ENCODE assay signal across 15 cellular contexts in the genomic region with DNA sequence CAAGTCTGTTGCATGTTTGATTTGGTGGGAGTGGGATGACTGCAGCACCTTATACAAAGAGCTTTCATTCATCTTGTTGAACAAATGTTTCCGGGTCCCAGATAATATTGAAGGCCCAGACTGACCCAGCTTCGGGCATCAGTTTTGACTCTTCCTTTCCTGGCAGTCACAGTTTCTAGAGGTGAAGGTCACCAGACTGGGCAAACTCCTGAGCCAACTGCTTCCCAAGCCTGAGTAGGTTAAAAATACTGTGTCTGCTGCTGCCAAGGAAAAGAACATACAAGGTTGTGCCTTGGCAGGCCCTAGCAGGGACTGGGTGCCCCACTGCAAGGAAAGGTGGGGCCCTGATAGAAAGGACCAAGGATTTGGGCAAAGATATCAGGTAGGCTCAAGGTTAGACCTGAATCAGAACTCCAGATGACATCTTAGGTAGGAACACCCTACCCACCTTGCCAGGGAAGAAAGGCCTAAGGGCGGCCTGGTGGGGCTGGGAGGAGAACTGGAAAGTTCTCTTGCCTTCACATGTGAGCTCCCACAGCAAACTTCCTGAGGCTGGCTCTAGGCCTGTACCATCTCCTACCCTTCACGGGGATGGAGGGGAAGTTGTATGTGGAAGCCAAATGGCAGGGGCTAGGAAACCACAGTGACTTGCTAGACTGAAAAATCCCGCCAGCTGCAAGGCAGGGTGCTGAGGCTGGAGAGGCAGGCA. TPM values are rescaled to one million over a fixed set of nuclear protein-coding genes. Genes with fewer than 3 reads are reported as not detected.
A peak's percentile ranks its signal among the peaks of the same experiment; 100 is the strongest.
DNase-seq lines count a peak whose midpoint lies in the region; ATAC-seq and TF ChIP-seq lines count a peak whose summit lies in the region.
"Had no signal": no experiment of that assay in that cellular context is flagged by ENCODE, and none has a peak within 500 bp of the region (broad histone marks: within the 10 kb centered on the region; RNA-seq: fewer than 3 reads in every experiment).

No MANE protein-coding gene starts in this region.

- H3K4me1 ChIP-seq in Peyer's patch, result peaks cover 0 to 41% (median 7%) of the 10 kb centered on the region in 4 donors
- H3K4me1 ChIP-seq in heart right ventricle, result peaks cover 17 to 71% (median 42%) of the 10 kb centered on the region in 9 donors
- H3K4me1 ChIP-seq in psoas muscle, result peaks cover 26% of the 10 kb centered on the region

- H3K27ac ChIP-seq in Peyer's patch (peak overlapping the region in 3 of 4 donors; percentile 26 to 93 (median 51)), heart right ventricle (peak overlapping the region; percentile 57 to 90 (median 84)), psoas muscle (peak overlapping the region; percentile 70)
- H3K27ac ChIP-seq: C4-2B had no signal

- DNase-seq in GDM1 (lab: John Stamatoyannopoulos, UW), result peak; percentile 87
- no peak for DNase-seq in Peyer's patch
- DNase-seq in heart right ventricle, result no peak
- DNase-seq in psoas muscle, result no peak
- no peak for DNase-seq in NCI-H1694 treated with DMSO at 0.1 percent for 48 hours (lab: John Stamatoyannopoulos, UW)
- no peak for DNase-seq in NCI-H82 (lab: John Stamatoyannopoulos, UW)
- DNase-seq in effector CD8-positive, alpha-beta T cell (lab: John Stamatoyannopoulos, UW), result no peak
- DNase-seq: activated CD4-positive, CD25-positive, alpha-beta regulatory T cell; activated effector memory CD4-positive, alpha-beta T cell treated with Interleukin-2 at 50 U/mL for 16 hours; stimulated activated CD4-positive, alpha-beta T cell treated with anti-CD3 and anti-CD28 coated beads, Interleukin-15, amount 100 ng/mL, for 24 hours; stimulated activated CD8-positive, alpha-beta memory T cell treated with anti-CD3 and anti-CD28 coated beads, Interleukin-4, amount 100 ng/mL, for 48 hours had no signal

- no peak for TF ChIP-seq POLR2A in Peyer's patch (IDR thresholded peaks at IDR 0.05)

- 62 to 72% methylated on average over 5 of the region's 5 CpGs for WGBS in heart right ventricle, 2 donors
- WGBS in psoas muscle, 3 donors, result 43 to 53% (median 47%) methylated on average over 5 of the region's 5 CpGs

- no peak overlapping the region for H3K4me3 ChIP-seq in Peyer's patch
- no peak overlapping the region for H3K4me3 ChIP-seq in heart right ventricle
- no peak overlapping the region for H3K4me3 ChIP-seq in psoas muscle

- ATAC-seq in heart right ventricle, result peak in 4 of 8 donors; percentile 10 to 40 (median 28)
- ATAC-seq in psoas muscle, result peak; percentile 4 to 56 (median 37)
- no peak for ATAC-seq in HG02973 (IDR thresholded peaks at IDR 0.05; ENCODE audit: unreplicated experiment)

- H3K27me3 ChIP-seq in Peyer's patch (no peaks in the 10 kb centered on the region), heart right ventricle (no peaks in the 10 kb centered on the region), psoas muscle (ENCODE audit: insufficient read depth in 3 of 3, low read length in 2 of 3) (no peaks in the 10 kb centered on the region)

- H3K36me3 ChIP-seq in Peyer's patch (peaks cover 0 to 38% (median 0%) of the 10 kb centered on the region in 3 donors), heart right ventricle (peaks cover 0 to 42% (median 30%) of the 10 kb centered on the region in 9 donors), psoas muscle (ENCODE audit: insufficient read depth in 1 of 2, low read depth in 1 of 2) (peaks cover 2 to 29% of the 10 kb centered on the region in 2 donors)

- no peak for TF ChIP-seq CTCF in Peyer's patch (IDR thresholded peaks at IDR 0.05)
- no peak for TF ChIP-seq CTCF in heart right ventricle (IDR thresholded peaks at IDR 0.05)
- no peak for TF ChIP-seq CTCF in psoas muscle (IDR thresholded peaks at IDR 0.05)

- no peaks in the 10 kb centered on the region for H3K9me3 ChIP-seq in Peyer's patch
- no peaks in the 10 kb centered on the region for H3K9me3 ChIP-seq in heart right ventricle
- H3K9me3 ChIP-seq in psoas muscle, result no peaks in the 10 kb centered on the region

- intact Hi-C loops in heart right ventricle (cut with DNase I), result loop anchor here in 1 of 10 donors (10.0 kb wide), 1 partner anchor 342 kb away; the partner anchor contains the start of gene ARMC5
- intact Hi-C loops in psoas muscle (cut with DNase I), result no loop called here

RNA-seq across cellular contexts. Expression of gene KAT8, which starts 4.6 kb away (rescaled TPM):
- 10 to 100 TPM; 41.5 to 89.4 (median 70.0) TPM for total RNA-seq in Peyer's patch
- total RNA-seq in heart right ventricle, result 10 to 100 TPM; 51.9 to 79.9 (median 66.0) TPM
- 100 to 1,000 TPM in 1 of 2 donors, 10 to 100 TPM in 1; 56.3 to 107 TPM for polyA plus RNA-seq in heart right ventricle
- total RNA-seq in psoas muscle, result 10 to 100 TPM; 39.9 to 75.4 (median 61.2) TPM
- polyA plus RNA-seq in psoas muscle, result 10 to 100 TPM; 36.1 to 56.7 (median 51.2) TPM

RNA-seq across cellular contexts. Expression of gene BCKDK, which starts 4.7 kb away (rescaled TPM):
- total RNA-seq in Peyer's patch (10 to 100 TPM; 30.5 to 71.4 (median 41.8) TPM), heart right ventricle (10 to 100 TPM; 62.8 to 90.9 (median 74.7) TPM), psoas muscle (10 to 100 TPM; 36.7 to 72.8 (median 55.4) TPM)
- polyA plus RNA-seq in heart right ventricle (10 to 100 TPM; 26.1 to 57.2 TPM), psoas muscle (10 to 100 TPM; 46.6 to 58.6 (median 47.3) TPM)

RNA-seq across cellular contexts. Expression of gene VKORC1, which starts 18.3 kb away (rescaled TPM):
- total RNA-seq in Peyer's patch (100 to 1,000 TPM in 2 of 4 donors, 10 to 100 TPM in 2; 20.6 to 207 (median 102) TPM), heart right ventricle (10 to 100 TPM; 27.0 to 68.1 (median 31.8) TPM), psoas muscle (10 to 100 TPM; 13.3 to 17.8 (median 16.5) TPM)
- polyA plus RNA-seq in heart right ventricle (100 to 1,000 TPM in 1 of 2 donors, 10 to 100 TPM in 1; 46.2 to 139 TPM), psoas muscle (10 to 100 TPM; 28.6 to 57.0 (median 48.3) TPM)

RNA-seq across cellular contexts. Expression of gene PRSS8, which starts 22.7 kb away (rescaled TPM):
- total RNA-seq in Peyer's patch, result 100 to 1,000 TPM in 3 of 4 donors, 10 to 100 TPM in 1; 27.2 to 666 (median 549) TPM
- under 1 TPM in 4 of 10 donors, not detected in 6; 0.15 to 0.57 (median 0.25) TPM for total RNA-seq in heart right ventricle
- polyA plus RNA-seq in heart right ventricle, result under 1 TPM in 1 of 2 donors, not detected in 1; 0.09 TPM
- total RNA-seq in psoas muscle, result not detected
- polyA plus RNA-seq in psoas muscle, result under 1 TPM in 2 of 3 donors, not detected in 1; 0.07 to 0.22 TPM
- total RNA-seq: LHCN-M2 had no signal
- polyA plus RNA-seq: neural cell had no signal

RNA-seq across cellular contexts. Expression of gene PRSS53, which starts 24.1 kb away (rescaled TPM):
- 10 to 100 TPM in 2 of 4 donors, 1 to 10 TPM in 2; 6.8 to 18.4 (median 12.0) TPM for total RNA-seq in Peyer's patch
- 1 to 10 TPM in 1 of 10 donors, under 1 TPM in 9; 0.21 to 1.4 (median 0.50) TPM for total RNA-seq in heart right ventricle
- 1 to 10 TPM in 1 of 2 donors, under 1 TPM in 1; 0.46 to 2.9 TPM for polyA plus RNA-seq in heart right ventricle
- under 1 TPM; 0.32 to 0.90 (median 0.48) TPM for total RNA-seq in psoas muscle
- under 1 TPM; 0.17 to 0.56 (median 0.31) TPM for polyA plus RNA-seq in psoas muscle
